In the genomic region with DNA sequence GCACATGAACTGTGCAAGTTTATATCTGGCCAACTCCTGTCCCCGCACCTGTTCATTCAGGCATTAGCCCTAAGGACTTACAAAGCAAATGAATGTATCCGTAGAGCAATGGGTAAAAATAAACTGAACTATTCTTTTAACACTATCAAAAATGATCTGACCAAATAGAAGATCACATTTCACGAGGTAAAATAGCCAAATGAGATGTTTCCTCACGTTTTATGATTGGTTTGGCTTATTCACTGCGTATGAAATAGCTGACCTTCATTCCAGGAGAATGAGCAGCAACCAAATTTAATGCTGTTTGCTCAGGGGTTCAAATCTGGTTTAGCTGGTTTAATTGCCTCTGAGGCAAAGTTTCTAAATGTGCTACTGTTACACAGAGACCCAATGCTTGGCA, we compare ENCODE assay signal across 20 cellular contexts.
DNase-seq lines count a peak whose midpoint lies in the region; ATAC-seq, FAIRE-seq and TF ChIP-seq lines count a peak whose summit lies in the region.
"Had no signal": no experiment of that assay in that cellular context is flagged by ENCODE, and none has a peak within 500 bp of the region (broad histone marks: within the 10 kb centered on the region; RNA-seq: fewer than 3 reads in every experiment).

No MANE protein-coding gene starts in this region.

- BruUV-seq in Calu3 (replicated peaks; lab: Mats Ljungman, UMichigan), result no TSS peak

- H3K9me3 ChIP-seq in endocrine pancreas (ENCODE audit: control insufficient read depth, low read length), result no peaks in the 10 kb centered on the region
- no peaks in the 10 kb centered on the region for H3K9me3 ChIP-seq in pancreas
- H3K9me3 ChIP-seq: BLaER1, esophagus squamous epithelium had no signal

- H3K27me3 Mint-ChIP-seq in Calu3 (ENCODE audit: unreplicated experiment), result no peaks in the 10 kb centered on the region
- H3K27me3 Mint-ChIP-seq in activated CD4-positive, alpha-beta memory T cell treated with anti-CD3 and anti-CD28 coated beads for 36 hours, result peaks cover 4% of the 10 kb centered on the region
- H3K27me3 Mint-ChIP-seq in CD14-positive monocyte (ENCODE audit: low read depth in 3 of 3), result peaks cover 0 to 2% (median 0%) of the 10 kb centered on the region in 3 donors
- H3K27me3 Mint-ChIP-seq: stimulated activated naive CD8-positive, alpha-beta T cell treated with anti-CD3 and anti-CD28 coated beads, Interleukin-15, amount 100 ng/mL, for 72 hours had no signal

- FAIRE-seq in pancreas (lab: Jason Lieb, UNC), result no peak
- FAIRE-seq: K562 had no signal

- H3K4me3 ChIP-seq in endocrine pancreas (ENCODE audit: control insufficient read depth, insufficient read depth, low read length) (peak overlapping the region; percentile 72), pancreas (no peak overlapping the region)
- H3K4me3 ChIP-seq: BLaER1, esophagus squamous epithelium, heart right ventricle, K562 had no signal

- H3K9me3 Mint-ChIP-seq in Calu3 (ENCODE audit: low read depth, unreplicated experiment), result no peaks in the 10 kb centered on the region
- H3K9me3 Mint-ChIP-seq in activated CD4-positive, alpha-beta memory T cell treated with anti-CD3 and anti-CD28 coated beads for 36 hours, result no peaks in the 10 kb centered on the region
- peaks cover 0 to 3% (median 0%) of the 10 kb centered on the region in 7 donors for H3K9me3 Mint-ChIP-seq in CD14-positive monocyte
- H3K9me3 Mint-ChIP-seq: stimulated activated naive CD8-positive, alpha-beta T cell treated with anti-CD3 and anti-CD28 coated beads, Interleukin-15, amount 100 ng/mL, for 72 hours had no signal

- intact Hi-C loops in Calu3 (cut with micrococcal nuclease; ENCODE audit: unreplicated experiment), result loop anchor here (5.0 kb wide), 3 partner anchors 52 to 237 kb away; no protein-coding TSS in a partner anchor
- intact Hi-C loops in pancreas (cut with DNase I), result no loop called here
- intact Hi-C loops in activated CD4-positive, alpha-beta memory T cell treated with anti-CD3 and anti-CD28 coated beads for 36 hours (cut with micrococcal nuclease), result no loop called here
- intact Hi-C loops in CD14-positive monocyte (cut with micrococcal nuclease), result no loop called here

- TF ChIP-seq CTCF in Calu3 (IDR thresholded peaks at IDR 0.05; ENCODE audit: unreplicated experiment), result no peak
- TF ChIP-seq CTCF in pancreas (IDR thresholded peaks at IDR 0.05), result no peak
- TF ChIP-seq CTCF in CD14-positive monocyte (IDR thresholded peaks at IDR 0.05), result no peak

- CTCF ChIA-PET in Calu3 (lab: Charles Lee), result no interaction called here
- CTCF ChIA-PET in activated CD4-positive, alpha-beta memory T cell treated with anti-CD3 and anti-CD28 coated beads for 36 hours (lab: Charles Lee), result interaction anchor here (0.6 kb wide), 1 partner anchor 157 kb away, joined by 4 read pairs; no protein-coding TSS in a partner anchor

- no peaks in the 10 kb centered on the region for H3K36me3 ChIP-seq in endocrine pancreas (ENCODE audit: control insufficient read depth, insufficient read depth, low read length)
- no peaks in the 10 kb centered on the region for H3K36me3 ChIP-seq in pancreas
- H3K36me3 ChIP-seq: BLaER1, esophagus squamous epithelium, heart right ventricle had no signal

- DNase-seq in Calu3 (peak; percentile 35), NCI-H2081 treated with DMSO at 0.1 percent for 48 hours (lab: John Stamatoyannopoulos, UW) (peak; percentile 13), pancreas (no peak), COR-L47 (lab: John Stamatoyannopoulos, UW) (no peak), CD14-positive monocyte (ENCODE audit: low spot score) (no peak)
- DNase-seq in activated CD4-positive, alpha-beta memory T cell treated with anti-CD3 and anti-CD28 coated beads for 36 hours, result no peak
- DNase-seq: activated CD8-positive, alpha-beta memory T cell treated with anti-CD3 and anti-CD28 coated beads for 24 hours; amygdala; DMS79 treated with DMSO at 0.1 percent for 48 hours; esophagus squamous epithelium; heart right ventricle; kidney glomerular epithelial cell; NCI-H446; stimulated activated naive CD8-positive, alpha-beta T cell treated with anti-CD3 and anti-CD28 coated beads, Interleukin-15, amount 100 ng/mL, for 72 hours; SW 1271 had no signal

- no peak overlapping the region for H3K27ac Mint-ChIP-seq in Calu3 (ENCODE audit: unreplicated experiment)
- no peak overlapping the region for H3K27ac Mint-ChIP-seq in activated CD4-positive, alpha-beta memory T cell treated with anti-CD3 and anti-CD28 coated beads for 36 hours
- no peak overlapping the region for H3K27ac Mint-ChIP-seq in CD14-positive monocyte
- H3K27ac Mint-ChIP-seq: stimulated activated naive CD8-positive, alpha-beta T cell treated with anti-CD3 and anti-CD28 coated beads, Interleukin-15, amount 100 ng/mL, for 72 hours had no signal

- POLR2A ChIA-PET in activated CD4-positive, alpha-beta memory T cell treated with anti-CD3 and anti-CD28 coated beads for 36 hours (lab: Charles Lee), result interaction anchor here (0.6 kb wide), 1 partner anchor 63 kb away, joined by 3 read pairs; no protein-coding TSS in a partner anchor

- 16 to 22% methylated on average over 5 of the region's 5 CpGs for WGBS in pancreas, 2 donors

- peak in 3 of 4 donors; percentile 58 to 72 (median 64) for ATAC-seq in pancreas
- ATAC-seq: heart right ventricle; K562; Panc1; stimulated activated naive CD8-positive, alpha-beta T cell treated with anti-CD3 and anti-CD28 coated beads, Interleukin-15, amount 100 ng/mL, for 72 hours had no signal

- H3K36me3 Mint-ChIP-seq in Calu3 (ENCODE audit: insufficient read depth, unreplicated experiment) (no peaks in the 10 kb centered on the region), CD14-positive monocyte (no peaks in the 10 kb centered on the region)
- H3K36me3 Mint-ChIP-seq in activated CD4-positive, alpha-beta memory T cell treated with anti-CD3 and anti-CD28 coated beads for 36 hours, result no peaks in the 10 kb centered on the region

- H3K4me3 Mint-ChIP-seq in Calu3 (ENCODE audit: low read depth, unreplicated experiment), result no peak overlapping the region
- no peak overlapping the region for H3K4me3 Mint-ChIP-seq in activated CD4-positive, alpha-beta memory T cell treated with anti-CD3 and anti-CD28 coated beads for 36 hours
- no peak overlapping the region for H3K4me3 Mint-ChIP-seq in CD14-positive monocyte
- H3K4me3 Mint-ChIP-seq: stimulated activated naive CD8-positive, alpha-beta T cell treated with anti-CD3 and anti-CD28 coated beads, Interleukin-15, amount 100 ng/mL, for 72 hours had no signal

- no peak overlapping the region for H3K9ac ChIP-seq in endocrine pancreas (ENCODE audit: control insufficient read depth, insufficient read depth, low read length)
- H3K9ac ChIP-seq: BLaER1, parathyroid adenoma had no signal

- H3K27me3 ChIP-seq in endocrine pancreas (ENCODE audit: control insufficient read depth, insufficient read depth, low read length) (no peaks in the 10 kb centered on the region), pancreas (no peaks in the 10 kb centered on the region)
- H3K27me3 ChIP-seq: BLaER1, esophagus squamous epithelium, heart right ventricle had no signal

- H3K4me1 ChIP-seq in endocrine pancreas (ENCODE audit: control insufficient read depth, insufficient read depth, low read length) (peaks cover 9% of the 10 kb centered on the region), pancreas (no peaks in the 10 kb centered on the region)
- H3K4me1 ChIP-seq: BLaER1, heart right ventricle, parathyroid adenoma had no signal

- H3K27ac ChIP-seq in pancreas, result no peak overlapping the region
- H3K27ac ChIP-seq: BLaER1, esophagus squamous epithelium, heart right ventricle, parathyroid adenoma had no signal

- H3K4me1 Mint-ChIP-seq in Calu3 (ENCODE audit: low read depth, unreplicated experiment), result peaks cover 8% of the 10 kb centered on the region
- no peaks in the 10 kb centered on the region for H3K4me1 Mint-ChIP-seq in activated CD4-positive, alpha-beta memory T cell treated with anti-CD3 and anti-CD28 coated beads for 36 hours (ENCODE audit: low read depth)
- peaks cover 10% of the 10 kb centered on the region for H3K4me1 Mint-ChIP-seq in CD14-positive monocyte
- H3K4me1 Mint-ChIP-seq: stimulated activated naive CD8-positive, alpha-beta T cell treated with anti-CD3 and anti-CD28 coated beads, Interleukin-15, amount 100 ng/mL, for 72 hours had no signal

Comparison
In these comparisons a context has a peak if more than half of its experiments do, and no peak if none do; other contexts are left out.
1. DNase-seq: peak in Calu3 (single experiment) and NCI-H2081 treated with DMSO at 0.1 percent for 48 hours (single experiment); none in pancreas (0 of 6), activated CD4-positive, alpha-beta memory T cell treated with anti-CD3 and anti-CD28 coated beads for 36 hours (single experiment), COR-L47 (single experiment) and CD14-positive monocyte (single experiment).